15 cellular contexts compared by ENCODE assay signal in the genomic region with DNA sequence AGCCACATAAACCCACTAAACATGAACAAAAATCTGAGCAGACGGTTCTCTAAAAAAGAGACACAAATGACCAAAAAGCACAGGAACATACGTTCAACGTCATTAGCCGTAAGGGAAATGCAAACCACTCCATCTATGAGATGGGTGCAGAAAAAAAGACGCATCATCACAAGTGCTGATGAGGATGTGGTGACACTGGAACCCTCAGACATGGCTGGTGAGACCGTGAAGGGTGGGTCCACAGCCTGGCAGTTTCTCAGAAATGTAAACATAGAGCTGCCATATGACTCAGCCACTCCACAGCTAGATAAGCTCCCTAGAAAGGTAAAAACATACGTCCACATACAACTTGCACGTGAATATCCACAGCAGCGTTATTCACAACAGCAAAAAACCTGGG. TPM values are rescaled to one million over a fixed set of nuclear protein-coding genes. Genes with fewer than 3 reads are reported as not detected.
DNase-seq lines count a peak whose midpoint lies in the region; ATAC-seq and TF ChIP-seq lines count a peak whose summit lies in the region.
"Had no signal": no experiment of that assay in that cellular context is flagged by ENCODE, and none has a peak within 500 bp of the region (broad histone marks: within the 10 kb centered on the region; RNA-seq: fewer than 3 reads in every experiment).

No MANE protein-coding gene starts in this region.

- no peak overlapping the region for H3K27ac Mint-ChIP-seq in WTC11
- H3K27ac Mint-ChIP-seq: B cell; CD8-positive, alpha-beta T cell; GM23338 had no signal

- no peaks in the 10 kb centered on the region for H3K36me3 ChIP-seq in testis (ENCODE audit: low read depth, missing control alignments)
- H3K36me3 ChIP-seq in psoas muscle (ENCODE audit: insufficient read depth in 1 of 2, low read depth in 1 of 2) = no peaks in the 10 kb centered on the region

- H3K9me3 ChIP-seq in testis (no peaks in the 10 kb centered on the region), psoas muscle (peaks cover 3% of the 10 kb centered on the region)

- TF ChIP-seq POLR2A in erythroblast (IDR thresholded peaks at IDR 0.05; ENCODE audit: low read length) (no peak), testis (IDR thresholded peaks at IDR 0.05) (no peak)

- H3K4me1 ChIP-seq in testis (peaks cover 13% of the 10 kb centered on the region), psoas muscle (peaks cover 12% of the 10 kb centered on the region)

- peaks cover 13% of the 10 kb centered on the region for H3K9me3 Mint-ChIP-seq in WTC11
- H3K9me3 Mint-ChIP-seq: GM23338 had no signal

- ATAC-seq in psoas muscle (no peak), WTC11 (no peak)
- ATAC-seq: CD8-positive, alpha-beta T cell; GM23338; HCT116 had no signal

- H3K4me3 ChIP-seq in testis (no peak overlapping the region), psoas muscle (no peak overlapping the region)
- H3K4me3 ChIP-seq: BLaER1 treated with 17β-estradiol and CSF1 and Interleukin-3, amounts not matched to agents 10 nM and 100 nM; GM23338 had no signal

- TF ChIP-seq CTCF in testis (IDR thresholded peaks at IDR 0.05) (no peak), psoas muscle (IDR thresholded peaks at IDR 0.05) (no peak), WTC11 (IDR thresholded peaks at IDR 0.05) (no peak)

- intact Hi-C loops in testis (cut with DNase I; ENCODE audit: low total_unique reads) (no loop called here), psoas muscle (cut with DNase I) (no loop called here)

- H3K36me3 Mint-ChIP-seq in WTC11 = no peaks in the 10 kb centered on the region
- H3K36me3 Mint-ChIP-seq: CD8-positive, alpha-beta T cell had no signal

- POLR2A ChIA-PET in WTC11 (lab: Charles Lee) = no interaction called here

- 90% methylated on average over 9 of the region's 9 CpGs for WGBS in testis, 2 donors
- WGBS in psoas muscle, 3 donors = 92 to 95% (median 94%) methylated on average over 9 of the region's 9 CpGs

- H3K27me3 ChIP-seq in testis = no peaks in the 10 kb centered on the region
- no peaks in the 10 kb centered on the region for H3K27me3 ChIP-seq in psoas muscle (ENCODE audit: insufficient read depth in 3 of 3, low read length in 2 of 3)
- H3K27me3 ChIP-seq: BLaER1 treated with 17β-estradiol and CSF1 and Interleukin-3, amounts not matched to agents 10 nM and 100 nM had no signal

- peaks cover 8% of the 10 kb centered on the region for H3K4me1 Mint-ChIP-seq in WTC11
- H3K4me1 Mint-ChIP-seq: B cell had no signal

- H3K4me3 Mint-ChIP-seq in WTC11 = no peak overlapping the region
- H3K4me3 Mint-ChIP-seq: B cell; CD8-positive, alpha-beta T cell; GM23338 had no signal

- H3K27me3 Mint-ChIP-seq in WTC11 (ENCODE audit: low read depth) = no peaks in the 10 kb centered on the region

- H3K27ac ChIP-seq in testis (no peak overlapping the region), psoas muscle (no peak overlapping the region)
- H3K27ac ChIP-seq: BLaER1 treated with 17β-estradiol and CSF1 and Interleukin-3, amounts not matched to agents 10 nM and 100 nM had no signal

- CTCF ChIA-PET in WTC11 (lab: Charles Lee) = no interaction called here

- peak; percentile 33 for DNase-seq in activated CD8-positive, alpha-beta memory T cell treated with anti-CD3 and anti-CD28 coated beads, Interleukin-2, amount 50 U/mL, for 48 hours
- no peak for DNase-seq in activated CD8-positive, alpha-beta memory T cell treated with anti-CD3 and anti-CD28 coated beads for 24 hours
- peak; percentile 31 for DNase-seq in HT1080 (ENCODE audit: low read depth)
- DNase-seq in erythroblast (lab: John Stamatoyannopoulos, UW) = peak; percentile 50 to 64
- DNase-seq in testis = peak; percentile 4
- DNase-seq in psoas muscle = no peak
- DNase-seq in WTC11 (ENCODE audit: low spot score) = no peak
- DNase-seq: Calu3; CD8-positive, alpha-beta T cell; GDM1; H7 had no signal

TF ChIP-seq in WTC11, 78 proteins besides CTCF, POLR2A, EP300 and RAD21:
- TF ChIP-seq SOX15 (CRISPR knock-in tag; IDR thresholded peaks at IDR 0.05) = no peak
- no peak for TF ChIP-seq ZMAT4 (CRISPR knock-in tag; IDR thresholded peaks at IDR 0.05)
- TF ChIP-seq, protein P1, sequence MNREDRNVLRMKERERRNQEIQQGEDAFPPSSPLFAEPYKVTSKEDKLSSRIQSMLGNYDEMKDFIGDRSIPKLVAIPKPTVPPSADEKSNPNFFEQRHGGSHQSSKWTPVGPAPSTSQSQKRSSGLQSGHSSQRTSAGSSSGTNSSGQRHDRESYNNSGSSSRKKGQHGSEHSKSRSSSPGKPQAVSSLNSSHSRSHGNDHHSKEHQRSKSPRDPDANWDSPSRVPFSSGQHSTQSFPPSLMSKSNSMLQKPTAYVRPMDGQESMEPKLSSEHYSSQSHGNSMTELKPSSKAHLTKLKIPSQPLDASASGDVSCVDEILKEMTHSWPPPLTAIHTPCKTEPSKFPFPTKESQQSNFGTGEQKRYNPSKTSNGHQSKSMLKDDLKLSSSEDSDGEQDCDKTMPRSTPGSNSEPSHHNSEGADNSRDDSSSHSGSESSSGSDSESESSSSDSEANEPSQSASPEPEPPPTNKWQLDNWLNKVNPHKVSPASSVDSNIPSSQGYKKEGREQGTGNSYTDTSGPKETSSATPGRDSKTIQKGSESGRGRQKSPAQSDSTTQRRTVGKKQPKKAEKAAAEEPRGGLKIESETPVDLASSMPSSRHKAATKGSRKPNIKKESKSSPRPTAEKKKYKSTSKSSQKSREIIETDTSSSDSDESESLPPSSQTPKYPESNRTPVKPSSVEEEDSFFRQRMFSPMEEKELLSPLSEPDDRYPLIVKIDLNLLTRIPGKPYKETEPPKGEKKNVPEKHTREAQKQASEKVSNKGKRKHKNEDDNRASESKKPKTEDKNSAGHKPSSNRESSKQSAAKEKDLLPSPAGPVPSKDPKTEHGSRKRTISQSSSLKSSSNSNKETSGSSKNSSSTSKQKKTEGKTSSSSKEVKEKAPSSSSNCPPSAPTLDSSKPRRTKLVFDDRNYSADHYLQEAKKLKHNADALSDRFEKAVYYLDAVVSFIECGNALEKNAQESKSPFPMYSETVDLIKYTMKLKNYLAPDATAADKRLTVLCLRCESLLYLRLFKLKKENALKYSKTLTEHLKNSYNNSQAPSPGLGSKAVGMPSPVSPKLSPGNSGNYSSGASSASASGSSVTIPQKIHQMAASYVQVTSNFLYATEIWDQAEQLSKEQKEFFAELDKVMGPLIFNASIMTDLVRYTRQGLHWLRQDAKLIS (CRISPR knock-in tag; IDR thresholded peaks at IDR 0.05; ENCODE audit: borderline replicate concordance) = no peak
- no peak for TF ChIP-seq ETV6 (CRISPR knock-in tag; IDR thresholded peaks at IDR 0.05)
- TF ChIP-seq E2F4 (CRISPR knock-in tag; IDR thresholded peaks at IDR 0.05; ENCODE audit: borderline replicate concordance, low read depth) = no peak
- no peak for TF ChIP-seq IRF1 (CRISPR knock-in tag; IDR thresholded peaks at IDR 0.05)
- TF ChIP-seq ZNF423 (CRISPR knock-in tag; IDR thresholded peaks at IDR 0.05) = no peak

RNA-seq across cellular contexts. Expression of gene PCSK6, which starts 23.3 kb away (rescaled TPM):
- 15.1 and 19.8 TPM in 2 replicates for total RNA-seq in HT1080 (2014; rRNA removed; shearing (Covaris generic))
- polyA plus RNA-seq in HT1080 (2015; cell fraction: cytosol; rRNA removed) = 35.5 and 37.6 TPM in 2 replicates
- polyA plus RNA-seq in HT1080 (2015; cell fraction: nucleus; rRNA removed) = 35.8 and 37.1 TPM in 2 replicates
- total RNA-seq in testis = 100 to 1,000 TPM in 1 of 2 donors, 10 to 100 TPM in 1; 95.4 to 156 TPM
- polyA plus RNA-seq in testis (ENCODE audit: insufficient read depth, low read depth, low replicate concordance) = 43.9 TPM
- total RNA-seq in psoas muscle = 10 to 100 TPM; 13.3 to 32.7 (median 20.7) TPM
- polyA plus RNA-seq in psoas muscle = 10 to 100 TPM in 1 of 3 donors, 1 to 10 TPM in 2; 8.3 to 10.3 (median 9.8) TPM
- 2.9 to 3.8 TPM (median 3.8 TPM) in 3 replicates for total RNA-seq in WTC11 (2021)

Comparison
In these comparisons a context has a peak if more than half of its experiments do, and no peak if none do; other contexts are left out.
1. DNase-seq: peak in activated CD8-positive, alpha-beta memory T cell treated with anti-CD3 and anti-CD28 coated beads, Interleukin-2, amount 50 U/mL, for 48 hours (single experiment), HT1080 (single experiment), erythroblast (2 of 2) and testis (single experiment); none in activated CD8-positive, alpha-beta memory T cell treated with anti-CD3 and anti-CD28 coated beads for 24 hours (single experiment), psoas muscle (0 of 2) and WTC11 (single experiment).